ENCODE assay signal across 8 cellular contexts in genomic region chr10:11742779-11743298, GRCh38. TPM values are rescaled to one million over a fixed set of nuclear protein-coding genes. Genes with fewer than 3 reads are reported as not detected.
DNase-seq lines count a peak whose midpoint lies in the region; ATAC-seq and TF ChIP-seq lines count a peak whose summit lies in the region.

No MANE protein-coding gene starts in this region.

- no peak overlapping the region for H3K4me2 ChIP-seq in Karpas-422 (ENCODE audit: low read depth, low read length, poor library complexity, severe bottlenecking)

- H3K27me3 ChIP-seq in right atrium auricular region, result no peaks in the 10 kb centered on the region
- H3K27me3 ChIP-seq in Karpas-422 (ENCODE audit: low read length), result no peaks in the 10 kb centered on the region

- H3K79me2 ChIP-seq in Karpas-422 (ENCODE audit: low read length), result no peaks in the 10 kb centered on the region

- peak; percentile 9 for ATAC-seq in GM21447 (IDR thresholded peaks at IDR 0.05; ENCODE audit: unreplicated experiment)
- peak; percentile 33 for ATAC-seq in WTC11

- H3K4me1 ChIP-seq in right atrium auricular region, result peaks cover 0 to 31% of the 10 kb centered on the region in 2 donors
- no peaks in the 10 kb centered on the region for H3K4me1 ChIP-seq in Karpas-422 (ENCODE audit: low read length)

- in situ Hi-C loops in ACHN (cut with HindIII; ENCODE audit: low pct_ligation_motif_present, low pct_unique_long_range_greater_than_20kb, low sequenced_read_pairs), result no loop called here

- H3K36me3 Mint-ChIP-seq in WTC11, result peaks cover 24% of the 10 kb centered on the region

- H3K4me1 Mint-ChIP-seq in WTC11, result peaks cover 13% of the 10 kb centered on the region

- H3K36me3 ChIP-seq in right atrium auricular region (no peaks in the 10 kb centered on the region), Karpas-422 (ENCODE audit: insufficient read depth, low read length) (no peaks in the 10 kb centered on the region)

- no peak overlapping the region for H3K27ac Mint-ChIP-seq in WTC11

- POLR2A ChIA-PET in WTC11 (lab: Charles Lee), result no interaction called here

- no peak overlapping the region for H3K9ac ChIP-seq in Karpas-422 (ENCODE audit: low read length)

- H3K4me3 ChIP-seq in right atrium auricular region (peak overlapping the region; percentile 63 to 65), skin epidermis (peak overlapping the region; percentile 44 to 90 (median 66)), Karpas-422 (ENCODE audit: low read length) (no peak overlapping the region)

- peaks cover 27% of the 10 kb centered on the region for H3K9me3 Mint-ChIP-seq in WTC11

- CTCF ChIA-PET in WTC11 (lab: Charles Lee), result no interaction called here

- H3K27ac ChIP-seq in right atrium auricular region, result peak overlapping the region; percentile 85 to 97
- H3K27ac ChIP-seq in skin epidermis, result peak overlapping the region in 20 of 21 experiments; percentile 25 to 90 (median 80)
- no peak overlapping the region for H3K27ac ChIP-seq in Karpas-422 (ENCODE audit: low read length)

- no peak for TF ChIP-seq CTCF in WTC11 (IDR thresholded peaks at IDR 0.05)
- TF ChIP-seq CTCF in right atrium auricular region (IDR thresholded peaks at IDR 0.05), result no peak

- H3K9me3 ChIP-seq in right atrium auricular region (no peaks in the 10 kb centered on the region), Karpas-422 (ENCODE audit: low read length) (no peaks in the 10 kb centered on the region)

- DNase-seq in WTC11 (ENCODE audit: low spot score) (peak; percentile 41), right atrium auricular region (ENCODE audit: low spot score) (no peak), Karpas-422 (no peak), ACHN (no peak), GF-D8 (lab: John Stamatoyannopoulos, UW) (no peak)
- DNase-seq in stimulated activated CD4-positive, alpha-beta T cell treated with anti-CD3 and anti-CD28 coated beads, Interleukin-12 subunit alpha, Interleukin-12 subunit beta, amount 100 ng/mL, for 4 hours, result no peak

- H3K9me2 ChIP-seq in Karpas-422 (replicated peaks; ENCODE audit: insufficient read depth, low read length), result no peaks in the 10 kb centered on the region

- no peaks in the 10 kb centered on the region for H4K20me1 ChIP-seq in Karpas-422 (ENCODE audit: insufficient read depth, low read depth, low read length)

- peak overlapping the region; percentile 52 for H3K4me3 Mint-ChIP-seq in WTC11

- no peak overlapping the region for H2AFZ ChIP-seq in Karpas-422 (ENCODE audit: low read length)

- peaks cover 41% of the 10 kb centered on the region for H3K27me3 Mint-ChIP-seq in WTC11 (ENCODE audit: low read depth)

TF ChIP-seq in WTC11, 78 proteins besides CTCF, POLR2A, EP300 and RAD21:
- no peak for TF ChIP-seq TP53 (CRISPR knock-in tag; IDR thresholded peaks at IDR 0.05)
- no peak for TF ChIP-seq HMGA2 (CRISPR knock-in tag; IDR thresholded peaks at IDR 0.05)
- TF ChIP-seq RORB (CRISPR knock-in tag; IDR thresholded peaks at IDR 0.05), result no peak
- no peak for TF ChIP-seq IRF1 (CRISPR knock-in tag; IDR thresholded peaks at IDR 0.05)
- no peak for TF ChIP-seq AFF4 (CRISPR knock-in tag; IDR thresholded peaks at IDR 0.05; ENCODE audit: borderline replicate concordance)
- no peak for TF ChIP-seq NFE2L1 (CRISPR knock-in tag; IDR thresholded peaks at IDR 0.05)
- no peak for TF ChIP-seq ZNF317 (CRISPR knock-in tag; IDR thresholded peaks at IDR 0.05; ENCODE audit: borderline replicate concordance, low read depth)
- TF ChIP-seq E2F1 (CRISPR knock-in tag; IDR thresholded peaks at IDR 0.05), result no peak
- TF ChIP-seq GTF2I (CRISPR knock-in tag; conservative IDR thresholded peaks at IDR 0.05), result no peak
- TF ChIP-seq FOXP1 (CRISPR knock-in tag; IDR thresholded peaks at IDR 0.05; ENCODE audit: borderline replicate concordance), result no peak
- TF ChIP-seq ETV6 (CRISPR knock-in tag; IDR thresholded peaks at IDR 0.05), result no peak
- TF ChIP-seq NFYB (CRISPR knock-in tag; conservative IDR thresholded peaks at IDR 0.05; ENCODE audit: low read depth), result no peak
- no peak for TF ChIP-seq PRDM15 (CRISPR knock-in tag; IDR thresholded peaks at IDR 0.05)
TF ChIP-seq in WTC11: peak in this region for 0.

RNA-seq across cellular contexts. Expression of gene ECHDC3, which starts 0.7 kb away (rescaled TPM):
- total RNA-seq in WTC11 (2021), result 17.1 to 18.3 TPM (median 18.1 TPM) in 3 replicates
- 100 to 1,000 TPM; 201 to 223 TPM for total RNA-seq in right atrium auricular region
- total RNA-seq in Karpas-422 (2014; rRNA removed; shearing (Covaris generic); ENCODE audit: low replicate concordance), result not detected in 2 replicates

Comparison
In these comparisons a context has a peak if more than half of its experiments do, and no peak if none do; other contexts are left out.
1. RNA of gene ECHDC3, which starts 0.7 kb away (total RNA-seq): 201 to 223 TPM in right atrium auricular region and 17.1 to 18.3 TPM in WTC11; not detected in Karpas-422; every median in the first group is over 10 times any median in the second.